ENCODE assay signal across 9 cellular contexts in genomic region chr13:106471957-106472543, GRCh38.
DNase-seq lines count a peak whose midpoint lies in the region; ATAC-seq and TF ChIP-seq lines count a peak whose summit lies in the region.
"Had no signal": no experiment of that assay in that cellular context is flagged by ENCODE, and none has a peak within 500 bp of the region (broad histone marks: within the 10 kb centered on the region; RNA-seq: fewer than 3 reads in every experiment).

No MANE protein-coding gene starts in this region.

- intact Hi-C loops in adrenal gland (cut with DNase I), result no loop called here
- intact Hi-C loops in uterus (cut with DNase I; ENCODE audit: low total_unique reads), result no loop called here

- ATAC-seq in HG02759 (IDR thresholded peaks at IDR 0.05; ENCODE audit: unreplicated experiment) (peak; percentile 75), GM21717 (IDR thresholded peaks at IDR 0.05; ENCODE audit: unreplicated experiment) (no peak), HG03045 (IDR thresholded peaks at IDR 0.05; ENCODE audit: unreplicated experiment) (no peak)

- H3K4me1 ChIP-seq in adrenal gland (replicated peaks in 1 of 2) (peaks cover 0 to 2% of the 10 kb centered on the region in 2 donors), uterus (no peaks in the 10 kb centered on the region)

- H3K4me3 Mint-ChIP-seq in activated CD4-positive, alpha-beta memory T cell treated with anti-CD3 and anti-CD28 coated beads, Interleukin-2, amount 10 ng/mL, durations not matched to agents 7 days and 5 days, result no peak overlapping the region
- H3K4me3 Mint-ChIP-seq: stimulated activated naive CD8-positive, alpha-beta T cell treated with anti-CD3 and anti-CD28 coated beads, Interleukin-15, Interleukin-2, amounts not matched to agents 100 ng/mL and 50 ng/mL, for 24 hours had no signal

- H3K27ac Mint-ChIP-seq in activated CD4-positive, alpha-beta memory T cell treated with anti-CD3 and anti-CD28 coated beads, Interleukin-2, amount 10 ng/mL, durations not matched to agents 7 days and 5 days, result no peak overlapping the region
- H3K27ac Mint-ChIP-seq: stimulated activated naive CD8-positive, alpha-beta T cell treated with anti-CD3 and anti-CD28 coated beads, Interleukin-15, Interleukin-2, amounts not matched to agents 100 ng/mL and 50 ng/mL, for 24 hours had no signal

- CTCF ChIA-PET in activated CD4-positive, alpha-beta memory T cell treated with anti-CD3 and anti-CD28 coated beads, Interleukin-2, amount 10 ng/mL, durations not matched to agents 7 days and 5 days (lab: Charles Lee), result no interaction called here

- no peaks in the 10 kb centered on the region for H3K36me3 Mint-ChIP-seq in activated CD4-positive, alpha-beta memory T cell treated with anti-CD3 and anti-CD28 coated beads, Interleukin-2, amount 10 ng/mL, durations not matched to agents 7 days and 5 days (ENCODE audit: low read depth)

- TF ChIP-seq CTCF in AG09309 (IDR thresholded peaks at IDR 0.05; ENCODE audit: control insufficient read depth, insufficient read depth, low read depth, low read length, missing control alignments) (no peak), adrenal gland (IDR thresholded peaks at IDR 0.05) (no peak), kidney epithelial cell (IDR thresholded peaks at IDR 0.05; ENCODE audit: insufficient read depth, low read length, poor library complexity, severe bottlenecking) (no peak), uterus (IDR thresholded peaks at IDR 0.05) (no peak)

- WGBS in adrenal gland, 4 donors, result 25 to 28% (median 27%) methylated on average over 12 to 16 of the region's 16 CpGs

- no peaks in the 10 kb centered on the region for H3K27me3 Mint-ChIP-seq in activated CD4-positive, alpha-beta memory T cell treated with anti-CD3 and anti-CD28 coated beads, Interleukin-2, amount 10 ng/mL, durations not matched to agents 7 days and 5 days

- H3K27ac ChIP-seq in adrenal gland, result no peak overlapping the region
- H3K27ac ChIP-seq in uterus, result peak overlapping the region; percentile 4 to 5

- H3K27me3 ChIP-seq in adrenal gland (no peaks in the 10 kb centered on the region), kidney epithelial cell (ENCODE audit: control insufficient read depth, insufficient read depth, low read length) (no peaks in the 10 kb centered on the region), uterus (no peaks in the 10 kb centered on the region)

- H3K4me1 Mint-ChIP-seq in activated CD4-positive, alpha-beta memory T cell treated with anti-CD3 and anti-CD28 coated beads, Interleukin-2, amount 10 ng/mL, durations not matched to agents 7 days and 5 days, result no peaks in the 10 kb centered on the region

- H3K36me3 ChIP-seq in adrenal gland (replicated peaks in 1 of 2), result no peaks in the 10 kb centered on the region
- no peaks in the 10 kb centered on the region for H3K36me3 ChIP-seq in kidney epithelial cell (ENCODE audit: control insufficient read depth, insufficient read depth, low read length)
- no peaks in the 10 kb centered on the region for H3K36me3 ChIP-seq in uterus

- peak; percentile 61 for DNase-seq in AG09309 (ENCODE audit: low read depth)
- peak in 6 of 7 donors; percentile 27 to 73 (median 60) for DNase-seq in adrenal gland
- DNase-seq in kidney epithelial cell (ENCODE audit: low read depth), result peak; percentile 84
- peak; percentile 40 to 43 for DNase-seq in uterus
- DNase-seq in activated CD4-positive, alpha-beta memory T cell treated with anti-CD3 and anti-CD28 coated beads, Interleukin-2, amount 10 ng/mL, durations not matched to agents 7 days and 5 days, result no peak

- H3K9me3 Mint-ChIP-seq in activated CD4-positive, alpha-beta memory T cell treated with anti-CD3 and anti-CD28 coated beads, Interleukin-2, amount 10 ng/mL, durations not matched to agents 7 days and 5 days, result no peaks in the 10 kb centered on the region
- H3K9me3 Mint-ChIP-seq: stimulated activated naive CD8-positive, alpha-beta T cell treated with anti-CD3 and anti-CD28 coated beads, Interleukin-15, Interleukin-2, amounts not matched to agents 100 ng/mL and 50 ng/mL, for 24 hours had no signal

- POLR2A ChIA-PET in activated CD4-positive, alpha-beta memory T cell treated with anti-CD3 and anti-CD28 coated beads, Interleukin-2, amount 10 ng/mL, durations not matched to agents 7 days and 5 days (lab: Charles Lee), result no interaction called here

- H3K4me3 ChIP-seq in AG09309 (ENCODE audit: control insufficient read depth, low read depth, low read length) (peak overlapping the region; percentile 26), adrenal gland (no peak overlapping the region), kidney epithelial cell (ENCODE audit: low read depth, low read length) (no peak overlapping the region), uterus (no peak overlapping the region)

- TF ChIP-seq POLR2A in adrenal gland (IDR thresholded peaks at IDR 0.05), result no peak
- TF ChIP-seq POLR2A in uterus (IDR thresholded peaks at IDR 0.05), result no peak

- H3K9me3 ChIP-seq in adrenal gland (replicated peaks in 1 of 3), result no peaks in the 10 kb centered on the region
- no peaks in the 10 kb centered on the region for H3K9me3 ChIP-seq in uterus

Comparison
In these comparisons a context has a peak if more than half of its experiments do, and no peak if none do; other contexts are left out.
1. H3K27ac ChIP-seq: peak in uterus (2 of 2); none in adrenal gland (0 of 5).